In genomic region chr13:30690282-30691188, GRCh38 we compare ENCODE assay signal across 8 cellular contexts. TPM values are rescaled to one million over a fixed set of nuclear protein-coding genes. Genes with fewer than 3 reads are reported as not detected.
DNase-seq lines count a peak whose midpoint lies in the region; ATAC-seq and TF ChIP-seq lines count a peak whose summit lies in the region.

No MANE protein-coding gene starts in this region.

- peak; percentile 66 for ATAC-seq in GM21619 (IDR thresholded peaks at IDR 0.05; ENCODE audit: unreplicated experiment)
- ATAC-seq in stimulated activated memory B cell treated with anti-CD40 and anti-IgM and Interleukin-4, amounts not matched to agents 10 μg/mL and 1 μg/mL and 100 μg/mL, for 72 hours: peak; percentile 76
- ATAC-seq in HG02840 (IDR thresholded peaks at IDR 0.05; ENCODE audit: low FRiP score, unreplicated experiment): no peak

- peak overlapping the region; percentile 66 for H3K4me3 Mint-ChIP-seq in stimulated activated memory B cell treated with anti-CD40 and anti-IgM and Interleukin-4, amounts not matched to agents 10 μg/mL and 1 μg/mL and 100 μg/mL, for 72 hours

- TF ChIP-seq CTCF in hepatocyte (IDR thresholded peaks at IDR 0.05; ENCODE audit: poor library complexity): no peak

- peaks cover 3% of the 10 kb centered on the region for H3K9me3 Mint-ChIP-seq in stimulated activated memory B cell treated with anti-CD40 and anti-IgM and Interleukin-4, amounts not matched to agents 10 μg/mL and 1 μg/mL and 100 μg/mL, for 72 hours

- H3K79me2 ChIP-seq in hepatocyte: no peaks in the 10 kb centered on the region

- peak; percentile 76 for DNase-seq in DMS 273 treated with DMSO at 0.1 percent for 48 hours (lab: John Stamatoyannopoulos, UW)
- DNase-seq in NCI-H2196 treated with DMSO at 0.1 percent for 48 hours (lab: John Stamatoyannopoulos, UW; ENCODE audit: unreplicated experiment): peak; percentile 0
- peak; percentile 89 for DNase-seq in adipocyte (ENCODE audit: low read depth)
- peak; percentile 75 for DNase-seq in hepatocyte (ENCODE audit: low spot score)
- no peak for DNase-seq in NCI-H2107 (lab: John Stamatoyannopoulos, UW)

- peak overlapping the region; percentile 77 for H3K27ac ChIP-seq in hepatocyte

- H3K4me2 ChIP-seq in hepatocyte: peak overlapping the region; percentile 46

- peaks cover 14% of the 10 kb centered on the region for H3K4me1 Mint-ChIP-seq in stimulated activated memory B cell treated with anti-CD40 and anti-IgM and Interleukin-4, amounts not matched to agents 10 μg/mL and 1 μg/mL and 100 μg/mL, for 72 hours

- H3K27me3 ChIP-seq in adipocyte (replicated peaks; ENCODE audit: control insufficient read depth, insufficient read depth, low read length): no peaks in the 10 kb centered on the region
- no peaks in the 10 kb centered on the region for H3K27me3 ChIP-seq in hepatocyte

- no peaks in the 10 kb centered on the region for H3K9me3 ChIP-seq in adipocyte (ENCODE audit: control insufficient read depth, low read length)
- no peaks in the 10 kb centered on the region for H3K9me3 ChIP-seq in hepatocyte (ENCODE audit: low read depth)

- H3K27me3 Mint-ChIP-seq in stimulated activated memory B cell treated with anti-CD40 and anti-IgM and Interleukin-4, amounts not matched to agents 10 μg/mL and 1 μg/mL and 100 μg/mL, for 72 hours: no peaks in the 10 kb centered on the region

- H4K20me1 ChIP-seq in hepatocyte (ENCODE audit: insufficient read depth, poor library complexity, severe bottlenecking): no peaks in the 10 kb centered on the region

- H3K36me3 ChIP-seq in adipocyte (ENCODE audit: control insufficient read depth, insufficient read depth, low read length, severe bottlenecking): no peaks in the 10 kb centered on the region
- no peaks in the 10 kb centered on the region for H3K36me3 ChIP-seq in hepatocyte (replicated peaks; ENCODE audit: insufficient read depth, low read depth)

- peak overlapping the region; percentile 78 for H3K27ac Mint-ChIP-seq in stimulated activated memory B cell treated with anti-CD40 and anti-IgM and Interleukin-4, amounts not matched to agents 10 μg/mL and 1 μg/mL and 100 μg/mL, for 72 hours

- H3K36me3 Mint-ChIP-seq in stimulated activated memory B cell treated with anti-CD40 and anti-IgM and Interleukin-4, amounts not matched to agents 10 μg/mL and 1 μg/mL and 100 μg/mL, for 72 hours: no peaks in the 10 kb centered on the region

- H2AFZ ChIP-seq in hepatocyte: no peak overlapping the region

- H3K4me1 ChIP-seq in adipocyte (ENCODE audit: control insufficient read depth, insufficient read depth, low read length) (peaks cover 8% of the 10 kb centered on the region), hepatocyte (ENCODE audit: insufficient read depth) (no peaks in the 10 kb centered on the region)

- H3K9ac ChIP-seq in adipocyte (ENCODE audit: low read length): peak overlapping the region; percentile 70

- peak overlapping the region; percentile 88 for H3K4me3 ChIP-seq in adipocyte (ENCODE audit: low read length)
- H3K4me3 ChIP-seq in hepatocyte: no peak overlapping the region

- H3K9me2 ChIP-seq in hepatocyte (replicated peaks; ENCODE audit: insufficient read depth): no peaks in the 10 kb centered on the region

- WGBS in hepatocyte (ENCODE audit: low lambda C conversion rate, missing lambda C conversion rate): 77% methylated on average over 21 of the region's 21 CpGs

RNA-seq across cellular contexts. Expression of gene ALOX5AP, which starts 44.8 kb away (rescaled TPM):
- total RNA-seq in hepatocyte: 3.3 and 7.5 TPM in 2 replicates
- polyA plus RNA-seq in hepatocyte: 10.1 and 17.2 TPM in 2 replicates
